ENCODE assay signal across 28 cellular contexts in the genomic region with DNA sequence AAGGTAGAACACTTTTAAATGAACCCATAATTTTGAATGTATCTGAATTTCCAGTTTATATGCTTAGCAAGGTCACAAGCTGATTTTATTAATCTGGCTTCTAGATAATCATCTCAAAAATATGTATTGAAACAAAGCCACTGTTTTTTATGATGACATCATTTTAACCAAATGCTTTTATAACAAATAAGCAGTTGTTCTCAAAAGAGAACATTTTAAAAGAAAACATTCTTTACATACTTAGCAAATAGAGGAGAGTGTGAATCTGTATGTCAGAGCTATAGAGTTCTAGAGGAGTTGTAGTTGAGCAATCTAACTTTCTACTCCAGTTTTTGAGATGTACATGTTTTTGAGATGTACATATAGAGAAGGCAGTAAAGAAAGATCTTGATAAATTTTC. TPM values are rescaled to one million over a fixed set of nuclear protein-coding genes. Genes with fewer than 3 reads are reported as not detected.
DNase-seq lines count a peak whose midpoint lies in the region; ATAC-seq and TF ChIP-seq lines count a peak whose summit lies in the region.
"Had no signal": no experiment of that assay in that cellular context is flagged by ENCODE, and none has a peak within 500 bp of the region (broad histone marks: within the 10 kb centered on the region; RNA-seq: fewer than 3 reads in every experiment).

No MANE protein-coding gene starts in this region.

- H3K9me3 ChIP-seq in GM23248 (ENCODE audit: low read depth) = no peaks in the 10 kb centered on the region
- H3K9me3 ChIP-seq in SK-N-SH = no peaks in the 10 kb centered on the region
- H3K9me3 ChIP-seq: mucosa of descending colon, suprapubic skin, upper lobe of right lung had no signal

- no peak for TF ChIP-seq RAD21 in SK-N-SH (IDR thresholded peaks at IDR 0.05; ENCODE audit: low read length)

- H3K36me3 Mint-ChIP-seq in chondrocyte (ENCODE audit: low read depth) = no peaks in the 10 kb centered on the region
- H3K36me3 Mint-ChIP-seq: CD4-positive, CD25-positive, alpha-beta regulatory T cell had no signal

- H3K9ac ChIP-seq in GM23248 = no peak overlapping the region
- no peak overlapping the region for H3K9ac ChIP-seq in SK-N-SH

- no peak overlapping the region for H2AFZ ChIP-seq in GM23248
- no peak overlapping the region for H2AFZ ChIP-seq in SK-N-SH (ENCODE audit: low read depth)

- peaks cover 38% of the 10 kb centered on the region for H3K4me1 Mint-ChIP-seq in chondrocyte (ENCODE audit: low read depth)

- in situ Hi-C loops in GM23248 (cut with MboI) = no loop called here

- H4K20me1 ChIP-seq in GM23248 (ENCODE audit: insufficient read depth) (no peaks in the 10 kb centered on the region), SK-N-SH (ENCODE audit: insufficient read depth) (no peaks in the 10 kb centered on the region)

- no peak overlapping the region for H3K4me3 Mint-ChIP-seq in chondrocyte (ENCODE audit: unreplicated experiment)
- H3K4me3 Mint-ChIP-seq: activated CD4-positive, alpha-beta memory T cell treated with anti-CD3 and anti-CD28 coated beads, Interleukin-2, amount 10 ng/mL, durations not matched to agents 7 days and 5 days; activated naive CD4-positive, alpha-beta T cell treated with anti-CD3 and anti-CD28 coated beads, Interleukin-2, amount 10 ng/mL, durations not matched to agents 7 days and 5 days; IgD-negative memory B cell; nephron; stimulated activated memory B cell treated with anti-CD40 and anti-IgM and Interleukin-4, amounts not matched to agents 10 μg/mL and 1 μg/mL and 100 μg/mL, for 72 hours; T-cell had no signal

- DNase-seq in GM23248 (peak; percentile 13), SK-N-SH (no peak), fibroblast of peridontal ligament (ENCODE audit: extremely low read depth) (peak; percentile 6), putamen (ENCODE audit: low spot score) (no peak), SHP77 treated with DMSO at 0.1 percent for 48 hours (lab: John Stamatoyannopoulos, UW) (no peak), chondrocyte (ENCODE audit: low spot score) (no peak)
- DNase-seq: activated CD4-positive, alpha-beta memory T cell treated with anti-CD3 and anti-CD28 coated beads, Interleukin-2, amount 10 ng/mL, durations not matched to agents 7 days and 5 days; activated CD8-positive, alpha-beta memory T cell treated with anti-CD3 and anti-CD28 coated beads, Interleukin-2, amount 50 U/mL, for 48 hours; activated naive CD4-positive, alpha-beta T cell treated with anti-CD3 and anti-CD28 coated beads, Interleukin-2, amount 10 ng/mL, durations not matched to agents 7 days and 5 days; CD4-positive, CD25-positive, alpha-beta regulatory T cell; dermis blood vessel endothelial cell; mucosa of descending colon; NCI-H1092 treated with DMSO at 0.1 percent for 48 hours; NCI-H187; NCI-H2171; NCI-H526; right cardiac atrium; SIG-M5; stimulated activated CD4-positive, alpha-beta T cell treated with anti-CD3 and anti-CD28 coated beads, Interleukin-4, amount 100 ng/mL, for 4 hours; T-cell; upper lobe of right lung had no signal

- POLR2A ChIA-PET in SK-N-SH (lab: Yijun Ruan, JAX) = no interaction called here

- H3K27me3 ChIP-seq in GM23248 (replicated peaks; ENCODE audit: insufficient read depth) (no peaks in the 10 kb centered on the region), SK-N-SH (ENCODE audit: insufficient read depth) (no peaks in the 10 kb centered on the region)
- H3K27me3 ChIP-seq: suprapubic skin, upper lobe of right lung had no signal

- no peak overlapping the region for H3K4me3 ChIP-seq in GM23248
- no peak overlapping the region for H3K4me3 ChIP-seq in SK-N-SH (ENCODE audit: low read depth in 2 of 2, low read length in 1 of 2)
- H3K4me3 ChIP-seq: lung, mucosa of descending colon, suprapubic skin, upper lobe of right lung had no signal

- TF ChIP-seq CTCF in SK-N-SH (IDR thresholded peaks at IDR 0.05) = no peak
- no peak for TF ChIP-seq CTCF in chondrocyte (IDR thresholded peaks at IDR 0.05)

- H3K27me3 Mint-ChIP-seq in chondrocyte (ENCODE audit: low read depth) = no peaks in the 10 kb centered on the region
- H3K27me3 Mint-ChIP-seq: activated CD4-positive, alpha-beta memory T cell treated with anti-CD3 and anti-CD28 coated beads, Interleukin-2, amount 10 ng/mL, durations not matched to agents 7 days and 5 days; activated naive CD4-positive, alpha-beta T cell treated with anti-CD3 and anti-CD28 coated beads, Interleukin-2, amount 10 ng/mL, durations not matched to agents 7 days and 5 days; CD4-positive, CD25-positive, alpha-beta regulatory T cell; stimulated activated memory B cell treated with anti-CD40 and anti-IgM and Interleukin-4, amounts not matched to agents 10 μg/mL and 1 μg/mL and 100 μg/mL, for 72 hours had no signal

- H3F3A ChIP-seq in GM23248 (ENCODE audit: insufficient read depth) = no peaks in the 10 kb centered on the region
- H3F3A ChIP-seq in SK-N-SH (replicated peaks; ENCODE audit: insufficient read depth) = no peaks in the 10 kb centered on the region

- CTCF ChIA-PET in SK-N-SH (lab: Yijun Ruan, JAX) = interaction anchor here (0.8 to 1.3 kb wide), 2 partner anchors 14 to 176 kb away, joined by 3 read pairs; partner anchors contain the start of gene ZBTB33

- H3K27ac Mint-ChIP-seq in chondrocyte (ENCODE audit: unreplicated experiment) = no peak overlapping the region
- H3K27ac Mint-ChIP-seq: activated CD4-positive, alpha-beta memory T cell treated with anti-CD3 and anti-CD28 coated beads, Interleukin-2, amount 10 ng/mL, durations not matched to agents 7 days and 5 days; activated naive CD4-positive, alpha-beta T cell treated with anti-CD3 and anti-CD28 coated beads, Interleukin-2, amount 10 ng/mL, durations not matched to agents 7 days and 5 days; CD4-positive, CD25-positive, alpha-beta regulatory T cell; IgD-negative memory B cell; nephron; stimulated activated memory B cell treated with anti-CD40 and anti-IgM and Interleukin-4, amounts not matched to agents 10 μg/mL and 1 μg/mL and 100 μg/mL, for 72 hours; T-cell had no signal

- no peak overlapping the region for H3K4me2 ChIP-seq in GM23248 (ENCODE audit: unreplicated experiment)
- H3K4me2 ChIP-seq in SK-N-SH = 0 out of 2 replicates have a peak overlapping the region, but pooled peaks have one; percentile 2

- TF ChIP-seq EP300 in SK-N-SH (IDR thresholded peaks at IDR 0.05; ENCODE audit: borderline replicate concordance in 1 of 2, low read depth in 1 of 2, low read length in 1 of 2) = no peak

- peaks cover 13% of the 10 kb centered on the region; the same call in 1 of the 2 replicates for H3K4me1 ChIP-seq in GM23248 (ENCODE audit: insufficient read depth)
- H3K4me1 ChIP-seq in SK-N-SH (ENCODE audit: control insufficient read depth in 1 of 2, insufficient read depth in 2 of 2, low read depth in 1 of 2, low read length in 1 of 2) = peaks cover 0 to 18% of the 10 kb centered on the region in 2 experiments; a peak in 3 of 4 replicates

- H3K27ac ChIP-seq in GM23248 (no peak overlapping the region), SK-N-SH (ENCODE audit: low read depth in 2 of 2, low read length in 1 of 2) (peak overlapping the region in 1 of 2 experiments; percentile 19; a peak in 1 of 4 replicates)
- H3K27ac ChIP-seq: suprapubic skin, upper lobe of right lung had no signal

- ATAC-seq in GM18517 (IDR thresholded peaks at IDR 0.05; ENCODE audit: unreplicated experiment) = no peak
- ATAC-seq: mucosa of descending colon; Panc1; right cardiac atrium; stimulated activated memory B cell treated with anti-CD40 and anti-IgM and Interleukin-4, amounts not matched to agents 10 μg/mL and 1 μg/mL and 100 μg/mL, for 72 hours; T-cell; upper lobe of right lung had no signal

- H3K36me3 ChIP-seq in GM23248 (ENCODE audit: low read depth) = no peaks in the 10 kb centered on the region
- H3K36me3 ChIP-seq in SK-N-SH (replicated peaks in 1 of 2; ENCODE audit: control insufficient read depth in 1 of 2, insufficient read depth in 2 of 2, low read length in 1 of 2) = peaks cover 0 to 1% of the 10 kb centered on the region in 2 experiments
- H3K36me3 ChIP-seq: suprapubic skin, upper lobe of right lung had no signal

- H3K9me3 Mint-ChIP-seq in chondrocyte (ENCODE audit: low read depth) = peaks cover 3% of the 10 kb centered on the region
- H3K9me3 Mint-ChIP-seq: activated CD4-positive, alpha-beta memory T cell treated with anti-CD3 and anti-CD28 coated beads, Interleukin-2, amount 10 ng/mL, durations not matched to agents 7 days and 5 days; activated naive CD4-positive, alpha-beta T cell treated with anti-CD3 and anti-CD28 coated beads, Interleukin-2, amount 10 ng/mL, durations not matched to agents 7 days and 5 days; stimulated activated memory B cell treated with anti-CD40 and anti-IgM and Interleukin-4, amounts not matched to agents 10 μg/mL and 1 μg/mL and 100 μg/mL, for 72 hours; T-cell had no signal

- no peaks in the 10 kb centered on the region for H3K79me2 ChIP-seq in GM23248 (ENCODE audit: insufficient read depth)
- no peaks in the 10 kb centered on the region for H3K79me2 ChIP-seq in SK-N-SH (ENCODE audit: insufficient read depth)

- H3K9me2 ChIP-seq in GM23248 (ENCODE audit: insufficient read depth) (no peaks in the 10 kb centered on the region), SK-N-SH (no peaks in the 10 kb centered on the region)

TF ChIP-seq in SK-N-SH, 30 proteins besides CTCF, POLR2A, EP300 and RAD21 (continues in another document):
- TF ChIP-seq YY1 (IDR thresholded peaks at IDR 0.05; ENCODE audit: low read depth) (no peak), TEAD4 (IDR thresholded peaks at IDR 0.05; ENCODE audit: borderline replicate concordance, insufficient read depth) (no peak), JUND (IDR thresholded peaks at IDR 0.05) (peak; percentile 35; the same call in 1 of the 2 replicates), ELF1 (IDR thresholded peaks at IDR 0.05) (no peak), GATA2 (CRISPR knock-in tag; IDR thresholded peaks at IDR 0.05) (no peak), SIN3A (IDR thresholded peaks at IDR 0.05; ENCODE audit: borderline replicate concordance, low read depth, low read length) (no peak), CHD2 (IDR thresholded peaks at IDR 0.05; ENCODE audit: low read length, partially characterized antibody) (no peak), RFX5 (IDR thresholded peaks at IDR 0.05; ENCODE audit: low read length) (no peak)
- TF ChIP-seq, protein P1, sequence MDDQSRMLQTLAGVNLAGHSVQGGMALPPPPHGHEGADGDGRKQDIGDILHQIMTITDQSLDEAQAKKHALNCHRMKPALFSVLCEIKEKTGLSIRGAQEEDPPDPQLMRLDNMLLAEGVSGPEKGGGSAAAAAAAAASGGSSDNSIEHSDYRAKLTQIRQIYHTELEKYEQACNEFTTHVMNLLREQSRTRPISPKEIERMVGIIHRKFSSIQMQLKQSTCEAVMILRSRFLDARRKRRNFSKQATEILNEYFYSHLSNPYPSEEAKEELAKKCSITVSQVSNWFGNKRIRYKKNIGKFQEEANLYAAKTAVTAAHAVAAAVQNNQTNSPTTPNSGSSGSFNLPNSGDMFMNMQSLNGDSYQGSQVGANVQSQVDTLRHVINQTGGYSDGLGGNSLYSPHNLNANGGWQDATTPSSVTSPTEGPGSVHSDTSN (IDR thresholded peaks at IDR 0.05) = no peak

RNA-seq across cellular contexts. Expression of gene LAMP2, which starts 42.5 kb away (rescaled TPM):
- 155 and 175 TPM in 2 replicates for total RNA-seq in GM23248 (2014; rRNA removed; shearing (Covaris generic))
- polyA plus RNA-seq in GM23248 (2016; fragmentation: Nextera tagmentation; extraction: Ambion mirVana) = 275 TPM in 2 replicates
- 108 and 141 TPM in 2 replicates for polyA plus RNA-seq in SK-N-SH (2012; rRNA removed)
- 132 and 140 TPM in 2 replicates for polyA plus RNA-seq in SK-N-SH (2012; cell fraction: cytosol; rRNA removed)
- polyA plus RNA-seq in SK-N-SH (2012; cell fraction: nucleus; rRNA removed) = 43.3 and 103 TPM in 2 replicates
- total RNA-seq in chondrocyte = 155 to 171 TPM (median 157 TPM) in 3 replicates

Comparison
In these comparisons a context has a peak if more than half of its experiments do, and no peak if none do; other contexts are left out.
1. DNase-seq: peak in GM23248 (single experiment) and fibroblast of peridontal ligament (single experiment); none in SK-N-SH (single experiment), putamen (single experiment), SHP77 treated with DMSO at 0.1 percent for 48 hours (single experiment) and chondrocyte (single experiment).